8 cellular contexts compared by ENCODE assay signal in the genomic region with DNA sequence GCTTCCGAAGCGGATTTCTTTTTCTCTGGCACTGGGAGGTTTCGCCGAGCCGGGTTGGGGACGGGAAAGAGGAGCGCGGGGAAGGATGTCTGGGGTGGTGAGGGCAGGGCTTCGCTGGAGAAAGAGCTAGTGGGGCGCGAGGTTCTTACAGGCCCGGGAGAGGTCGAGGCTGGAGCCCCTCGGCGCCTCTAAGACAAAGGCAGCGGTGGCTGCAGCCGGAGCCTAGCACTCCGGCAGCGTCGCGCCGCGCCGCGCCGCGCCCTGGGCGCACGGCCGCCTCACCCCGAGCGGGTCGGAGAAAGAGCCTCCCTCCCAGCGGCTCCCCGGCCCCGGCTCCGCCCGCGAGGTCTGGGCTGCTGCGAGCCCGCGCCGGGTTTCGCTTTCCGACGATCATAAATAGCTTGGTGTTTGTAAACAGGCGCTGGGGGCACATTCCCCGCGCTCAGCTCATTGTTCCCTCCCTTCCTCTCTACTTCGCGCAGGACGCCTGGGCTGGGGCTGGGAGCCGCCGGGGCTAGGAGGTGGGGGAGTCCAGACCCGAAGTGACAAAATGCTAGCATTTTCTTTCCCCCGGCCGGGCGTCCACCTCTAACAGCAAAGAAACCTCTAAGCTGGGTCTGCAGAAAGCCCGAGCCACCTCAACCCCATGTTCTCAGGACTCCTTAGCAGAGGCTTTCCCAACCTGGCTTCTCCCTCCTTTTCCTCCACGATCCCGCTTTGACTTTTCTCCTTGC. TPM values are rescaled to one million over a fixed set of nuclear protein-coding genes. Genes with fewer than 3 reads are reported as not detected.
DNase-seq lines count a peak whose midpoint lies in the region; ATAC-seq and TF ChIP-seq lines count a peak whose summit lies in the region.

No MANE protein-coding gene starts in this region.

- H3K4me3 ChIP-seq in kidney epithelial cell (ENCODE audit: low read depth, low read length) (peak overlapping the region; percentile 58), skin epidermis (peak overlapping the region; percentile 43 to 76 (median 51))

- H3K36me3 ChIP-seq in kidney epithelial cell (ENCODE audit: control insufficient read depth, insufficient read depth, low read length): no peaks in the 10 kb centered on the region

- DNase-seq in NCI-H446 (lab: John Stamatoyannopoulos, UW) (peak; percentile 31 to 45), NCI-H446 treated with DMSO at 0.1 percent for 48 hours (lab: John Stamatoyannopoulos, UW) (no peak), NCI-H748 treated with DMSO at 0.1 percent for 48 hours (lab: John Stamatoyannopoulos, UW) (peak; percentile 65), caudate nucleus (lab: John Stamatoyannopoulos, UW) (peak in 33 of 61 donors; percentile 28 to 84 (median 58)), kidney epithelial cell (ENCODE audit: low read depth) (no peak), OCI-M2 (lab: John Stamatoyannopoulos, UW; ENCODE audit: unreplicated experiment) (no peak)

- peak; percentile 41 for ATAC-seq in HG02973 (IDR thresholded peaks at IDR 0.05; ENCODE audit: unreplicated experiment)

- TF ChIP-seq CTCF in kidney epithelial cell (IDR thresholded peaks at IDR 0.05; ENCODE audit: insufficient read depth, low read length, poor library complexity, severe bottlenecking): no peak

- peaks cover 43% of the 10 kb centered on the region for H3K27me3 ChIP-seq in kidney epithelial cell (ENCODE audit: control insufficient read depth, insufficient read depth, low read length)

- peak overlapping the region; percentile 85 for H3K27ac ChIP-seq in caudate nucleus (ENCODE audit: low read depth, low read length)
- peak overlapping the region; percentile 46 to 96 (median 88) for H3K27ac ChIP-seq in skin epidermis

RNA-seq across cellular contexts. Expression of a gene that starts 0.8 kb away (rescaled TPM):
- 3.6 and 8.2 TPM in 2 replicates for total RNA-seq in kidney epithelial cell

Comparison
In these comparisons a context has a peak if more than half of its experiments do, and no peak if none do; other contexts are left out.
1. DNase-seq: peak in NCI-H446 (2 of 2), NCI-H748 treated with DMSO at 0.1 percent for 48 hours (single experiment) and caudate nucleus (33 of 61); none in NCI-H446 treated with DMSO at 0.1 percent for 48 hours (single experiment), kidney epithelial cell (single experiment) and OCI-M2 (single experiment).